ENCODE assay signal across 1 cellular context in genomic region chr7:150383710-150384397, GRCh38.
TF ChIP-seq lines count a peak whose summit lies in the region.

No MANE protein-coding gene starts in this region.

TF ChIP-seq in GM12878, 131 proteins besides CTCF, POLR2A, EP300 and RAD21:
- TF ChIP-seq ZBTB33 (IDR thresholded peaks at IDR 0.05) (peak; percentile 95), CUX1 (IDR thresholded peaks at IDR 0.05; ENCODE audit: insufficient replicate concordance, low read depth, low read length) (no peak), MYB (IDR thresholded peaks at IDR 0.05; ENCODE audit: borderline replicate concordance, low read depth, low read length) (no peak), POLR2AphosphoS2 (IDR thresholded peaks at IDR 0.05; ENCODE audit: low read depth, low read length) (no peak), CHD2 (IDR thresholded peaks at IDR 0.05; ENCODE audit: borderline replicate concordance, low read depth, low read length) (0 out of 2 replicates have a peak, but pooled peaks have one; percentile 27), NR2F1 (conservative IDR thresholded peaks at IDR 0.05) (no peak), EED (IDR thresholded peaks at IDR 0.05; ENCODE audit: low read depth) (no peak), SKIL (IDR thresholded peaks at IDR 0.05; ENCODE audit: low read depth, poor library complexity, severe bottlenecking) (no peak), ATF2 (IDR thresholded peaks at IDR 0.05; ENCODE audit: low read length) (no peak), TCF12 (IDR thresholded peaks at IDR 0.05; ENCODE audit: low read depth, low read length) (peak; percentile 36; the same call in 1 of the 2 replicates), IRF3 (IDR thresholded peaks at IDR 0.05) (no peak), ZNF687 (IDR thresholded peaks at IDR 0.05) (peak; percentile 38; the same call in 1 of the 2 replicates), ZNF592 (IDR thresholded peaks at IDR 0.05) (no peak), RB1 (IDR thresholded peaks at IDR 0.05; ENCODE audit: borderline replicate concordance) (no peak), MEF2B (IDR thresholded peaks at IDR 0.05; ENCODE audit: partially characterized antibody, poor library complexity, severe bottlenecking) (no peak)
TF ChIP-seq in GM12878: peak in this region for 4.
